10 cellular contexts compared by ENCODE assay signal in the genomic region with DNA sequence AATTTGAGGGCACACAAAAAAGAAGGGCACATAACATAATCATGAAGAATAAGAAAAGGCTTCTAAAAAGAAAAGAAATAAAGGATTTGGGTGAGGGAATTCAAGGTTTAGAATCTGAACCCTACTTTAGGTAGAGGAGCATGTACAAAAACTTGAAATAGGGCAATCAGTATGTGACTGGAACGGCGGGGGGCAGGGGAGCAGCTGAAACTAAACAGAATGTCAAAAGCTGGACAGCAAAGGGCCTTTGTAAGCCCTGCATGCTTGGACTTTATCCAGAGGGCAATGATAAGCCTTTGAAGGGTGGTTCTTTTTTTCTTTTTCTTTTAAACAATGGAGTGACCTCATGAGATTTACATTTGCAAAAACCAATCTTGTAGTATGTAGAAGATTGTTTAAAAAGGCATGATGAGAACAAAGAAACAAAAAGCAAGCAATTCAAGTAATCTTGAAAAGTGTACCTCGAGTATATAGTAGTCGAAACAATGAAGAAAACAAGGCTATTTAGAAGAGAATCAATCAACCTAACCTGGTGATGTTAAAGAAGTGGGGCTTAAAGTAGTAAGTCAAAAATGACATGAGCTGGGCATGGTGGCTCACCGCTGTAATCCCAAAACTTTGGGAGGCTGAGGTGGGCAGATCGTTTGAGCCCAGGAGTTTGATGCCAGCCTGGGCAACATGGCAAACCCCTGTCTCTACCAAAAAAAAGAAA. TPM values are rescaled to one million over a fixed set of nuclear protein-coding genes. Genes with fewer than 3 reads are reported as not detected.
A peak's percentile ranks its signal among the peaks of the same experiment; 100 is the strongest.
DNase-seq lines count a peak whose midpoint lies in the region; ATAC-seq and TF ChIP-seq lines count a peak whose summit lies in the region.
"Had no signal": no experiment of that assay in that cellular context is flagged by ENCODE, and none has a peak within 500 bp of the region (broad histone marks: within the 10 kb centered on the region; RNA-seq: fewer than 3 reads in every experiment).

No MANE protein-coding gene starts in this region.

- 26 to 44% (median 37%) methylated on average over 6 of the region's 6 CpGs for WGBS in stomach, 5 donors
- WGBS in esophagus muscularis mucosa: 56% methylated on average over 6 of the region's 6 CpGs

- peak overlapping the region; percentile 83 for H3K27ac Mint-ChIP-seq in activated naive CD4-positive, alpha-beta T cell treated with anti-CD3 and anti-CD28 coated beads, Interleukin-2, amount 50 U/mL, for 24 hours
- H3K27ac Mint-ChIP-seq in activated naive CD4-positive, alpha-beta T cell treated with anti-CD3 and anti-CD28 coated beads for 36 hours: no peak overlapping the region
- H3K27ac Mint-ChIP-seq: activated naive CD8-positive, alpha-beta T cell treated with anti-CD3 and anti-CD28 coated beads, Interleukin-2, amount 10 ng/mL, durations not matched to agents 7 days and 5 days had no signal

- H3K27me3 ChIP-seq in left lung (no peaks in the 10 kb centered on the region), stomach (no peaks in the 10 kb centered on the region), esophagus muscularis mucosa (no peaks in the 10 kb centered on the region)

- TF ChIP-seq CTCF in left lung (IDR thresholded peaks at IDR 0.05): no peak
- no peak for TF ChIP-seq CTCF in stomach (IDR thresholded peaks at IDR 0.05)
- TF ChIP-seq CTCF in esophagus muscularis mucosa (IDR thresholded peaks at IDR 0.05): no peak

- H3K9me3 ChIP-seq in left lung (no peaks in the 10 kb centered on the region), stomach (no peaks in the 10 kb centered on the region), esophagus muscularis mucosa (no peaks in the 10 kb centered on the region)

- H3K36me3 Mint-ChIP-seq in activated naive CD4-positive, alpha-beta T cell treated with anti-CD3 and anti-CD28 coated beads, Interleukin-2, amount 50 U/mL, for 24 hours: peaks cover 2% of the 10 kb centered on the region
- no peaks in the 10 kb centered on the region for H3K36me3 Mint-ChIP-seq in activated naive CD4-positive, alpha-beta T cell treated with anti-CD3 and anti-CD28 coated beads for 36 hours (ENCODE audit: low read depth)

- peak; percentile 36 for ATAC-seq in left lung
- ATAC-seq in GM21529 (IDR thresholded peaks at IDR 0.05; ENCODE audit: unreplicated experiment): no peak

- H3K27me3 Mint-ChIP-seq in activated naive CD4-positive, alpha-beta T cell treated with anti-CD3 and anti-CD28 coated beads, Interleukin-2, amount 50 U/mL, for 24 hours: no peaks in the 10 kb centered on the region
- no peaks in the 10 kb centered on the region for H3K27me3 Mint-ChIP-seq in activated naive CD4-positive, alpha-beta T cell treated with anti-CD3 and anti-CD28 coated beads for 36 hours (ENCODE audit: low read depth)
- H3K27me3 Mint-ChIP-seq: activated naive CD8-positive, alpha-beta T cell treated with anti-CD3 and anti-CD28 coated beads, Interleukin-2, amount 10 ng/mL, durations not matched to agents 7 days and 5 days had no signal

- H3K27ac ChIP-seq in left lung: peak overlapping the region in 1 of 2 donors; percentile 40
- H3K27ac ChIP-seq in stomach: peak overlapping the region in 3 of 5 donors; percentile 34 to 61 (median 53)
- no peak overlapping the region for H3K27ac ChIP-seq in esophagus muscularis mucosa (replicated peaks in 1 of 4)

- CTCF ChIA-PET in activated naive CD4-positive, alpha-beta T cell treated with anti-CD3 and anti-CD28 coated beads for 36 hours (lab: Charles Lee): interaction anchor here (0.6 to 1.0 kb wide), 2 partner anchors 45 to 236 kb away, joined by 3 read pairs; no protein-coding TSS in a partner anchor

- TF ChIP-seq EP300 in stomach (IDR thresholded peaks at IDR 0.05) (no peak), esophagus muscularis mucosa (IDR thresholded peaks at IDR 0.05) (no peak)

- intact Hi-C loops in activated naive CD4-positive, alpha-beta T cell treated with anti-CD3 and anti-CD28 coated beads for 36 hours (cut with micrococcal nuclease): no loop called here
- intact Hi-C loops in left lung (cut with DNase I): no loop called here
- intact Hi-C loops in stomach (cut with DNase I; ENCODE audit: low total_unique reads): no loop called here
- intact Hi-C loops in esophagus muscularis mucosa (cut with DNase I): no loop called here

- H3K4me3 ChIP-seq in left lung: no peak overlapping the region
- H3K4me3 ChIP-seq in stomach: no peak overlapping the region
- no peak overlapping the region for H3K4me3 ChIP-seq in esophagus muscularis mucosa

- TF ChIP-seq POLR2A in stomach (IDR thresholded peaks at IDR 0.05) (no peak), esophagus muscularis mucosa (IDR thresholded peaks at IDR 0.05; ENCODE audit: low read depth) (no peak)

- H3K36me3 ChIP-seq in left lung (peaks cover 0 to 12% of the 10 kb centered on the region in 2 donors), stomach (peaks cover 0 to 18% (median 15%) of the 10 kb centered on the region in 4 donors), esophagus muscularis mucosa (peaks cover 0 to 15% (median 14%) of the 10 kb centered on the region in 4 donors)

- H3K4me1 ChIP-seq in left lung (peaks cover 13 to 33% of the 10 kb centered on the region in 2 donors), stomach (peaks cover 39 to 70% (median 48%) of the 10 kb centered on the region in 4 donors), esophagus muscularis mucosa (peaks cover 53 to 70% (median 60%) of the 10 kb centered on the region in 4 donors)

- H3K9me3 Mint-ChIP-seq in activated naive CD4-positive, alpha-beta T cell treated with anti-CD3 and anti-CD28 coated beads, Interleukin-2, amount 50 U/mL, for 24 hours: no peaks in the 10 kb centered on the region
- no peaks in the 10 kb centered on the region for H3K9me3 Mint-ChIP-seq in activated naive CD4-positive, alpha-beta T cell treated with anti-CD3 and anti-CD28 coated beads for 36 hours
- H3K9me3 Mint-ChIP-seq: activated naive CD8-positive, alpha-beta T cell treated with anti-CD3 and anti-CD28 coated beads, Interleukin-2, amount 10 ng/mL, durations not matched to agents 7 days and 5 days had no signal

- DNase-seq in activated naive CD4-positive, alpha-beta T cell treated with anti-CD3 and anti-CD28 coated beads for 36 hours: no peak
- DNase-seq in cerebellar cortex (ENCODE audit: low spot score): peak; percentile 19
- no peak for DNase-seq in left lung
- peak; percentile 37 for DNase-seq in stomach
- DNase-seq in effector CD4-positive, alpha-beta T cell: no peak
- no peak for DNase-seq in esophagus muscularis mucosa (ENCODE audit: extremely low spot score)
- DNase-seq: activated naive CD8-positive, alpha-beta T cell treated with anti-CD3 and anti-CD28 coated beads, Interleukin-2, amount 10 ng/mL, durations not matched to agents 7 days and 5 days; NCI-H1105 had no signal

- peak overlapping the region; percentile 23 for H3K4me3 Mint-ChIP-seq in activated naive CD4-positive, alpha-beta T cell treated with anti-CD3 and anti-CD28 coated beads, Interleukin-2, amount 50 U/mL, for 24 hours
- no peak overlapping the region for H3K4me3 Mint-ChIP-seq in activated naive CD4-positive, alpha-beta T cell treated with anti-CD3 and anti-CD28 coated beads for 36 hours
- H3K4me3 Mint-ChIP-seq: activated naive CD8-positive, alpha-beta T cell treated with anti-CD3 and anti-CD28 coated beads, Interleukin-2, amount 10 ng/mL, durations not matched to agents 7 days and 5 days had no signal

- H3K4me1 Mint-ChIP-seq in activated naive CD4-positive, alpha-beta T cell treated with anti-CD3 and anti-CD28 coated beads, Interleukin-2, amount 50 U/mL, for 24 hours: peaks cover 73% of the 10 kb centered on the region
- peaks cover 54% of the 10 kb centered on the region for H3K4me1 Mint-ChIP-seq in activated naive CD4-positive, alpha-beta T cell treated with anti-CD3 and anti-CD28 coated beads for 36 hours (ENCODE audit: low read depth)

RNA-seq across cellular contexts. Expression of gene ANKFY1, which starts 46.7 kb away (rescaled TPM):
- total RNA-seq in activated naive CD4-positive, alpha-beta T cell treated with anti-CD3 and anti-CD28 coated beads for 36 hours: 10 to 100 TPM; 36.6 to 37.4 TPM
- 10 to 100 TPM; 73.4 to 76.9 TPM for total RNA-seq in left lung
- total RNA-seq in stomach: 10 to 100 TPM; 38.2 to 61.0 (median 45.1) TPM
- polyA plus RNA-seq in stomach: 1 to 10 TPM; 6.4 to 8.6 (median 7.8) TPM
- 10 to 100 TPM; 28.2 to 41.0 (median 36.7) TPM for total RNA-seq in esophagus muscularis mucosa

RNA-seq across cellular contexts. Expression of gene UBE2G1, which starts 56.0 kb away (rescaled TPM):
- 10 to 100 TPM; 33.3 to 36.1 TPM for total RNA-seq in activated naive CD4-positive, alpha-beta T cell treated with anti-CD3 and anti-CD28 coated beads for 36 hours
- total RNA-seq in left lung (10 to 100 TPM; 47.8 to 56.9 TPM), stomach (10 to 100 TPM; 37.9 to 91.0 (median 44.6) TPM), esophagus muscularis mucosa (10 to 100 TPM; 53.7 to 84.3 (median 61.2) TPM)
- 10 to 100 TPM; 14.0 to 25.7 (median 16.4) TPM for polyA plus RNA-seq in stomach

Comparison
In these comparisons a context has a peak if more than half of its experiments do, and no peak if none do; other contexts are left out.
1. DNase-seq: peak in cerebellar cortex (single experiment) and stomach (single experiment); none in activated naive CD4-positive, alpha-beta T cell treated with anti-CD3 and anti-CD28 coated beads for 36 hours (single experiment), left lung (0 of 2), effector CD4-positive, alpha-beta T cell (single experiment) and esophagus muscularis mucosa (single experiment).
2. H3K27ac ChIP-seq: peak in stomach (3 of 5); none in esophagus muscularis mucosa (0 of 4).